ENCODE assay signal across 8 cellular contexts in genomic region chr11:78188012-78188808, GRCh38. TPM values are rescaled to one million over a fixed set of nuclear protein-coding genes. Genes with fewer than 3 reads are reported as not detected.
DNase-seq lines count a peak whose midpoint lies in the region; FAIRE-seq and TF ChIP-seq lines count a peak whose summit lies in the region.

A gene with protein sequence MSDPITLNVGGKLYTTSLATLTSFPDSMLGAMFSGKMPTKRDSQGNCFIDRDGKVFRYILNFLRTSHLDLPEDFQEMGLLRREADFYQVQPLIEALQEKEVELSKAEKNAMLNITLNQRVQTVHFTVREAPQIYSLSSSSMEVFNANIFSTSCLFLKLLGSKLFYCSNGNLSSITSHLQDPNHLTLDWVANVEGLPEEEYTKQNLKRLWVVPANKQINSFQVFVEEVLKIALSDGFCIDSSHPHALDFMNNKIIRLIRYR (minus strand): TSS chr11:78188626. CDS start chr11:78174554, 14,072 bp downstream.

- H4K20me1 ChIP-seq in DOHH2 (ENCODE audit: control insufficient read depth, insufficient read depth, low read depth, low read length) (no peaks in the 10 kb centered on the region), GM23248 (ENCODE audit: insufficient read depth) (no peaks in the 10 kb centered on the region), Karpas-422 (ENCODE audit: insufficient read depth, low read depth, low read length) (0 out of 2 replicates have a peak, but pooled peaks cover 2% of the 10 kb centered on the region)

- H3K9me2 ChIP-seq in DOHH2 (replicated peaks; ENCODE audit: control insufficient read depth, low read length) (no peaks in the 10 kb centered on the region), GM23248 (ENCODE audit: insufficient read depth) (no peaks in the 10 kb centered on the region), Karpas-422 (replicated peaks; ENCODE audit: insufficient read depth, low read length) (no peaks in the 10 kb centered on the region)

- peak within 1 kb of the TSS; percentile 87 for H3K4me2 ChIP-seq in DOHH2 (ENCODE audit: low read length)
- H3K4me2 ChIP-seq in GM23248 (ENCODE audit: unreplicated experiment): peak within 1 kb of the TSS; percentile 99
- peak within 1 kb of the TSS; percentile 97 for H3K4me2 ChIP-seq in Karpas-422 (ENCODE audit: low read depth, low read length, poor library complexity, severe bottlenecking)

- DNase-seq in GM23248: peak; percentile 99
- DNase-seq in Karpas-422: peak; percentile 97
- peak; percentile 87 for DNase-seq in RCC 7860 (ENCODE audit: low spot score)
- peak; percentile 83 for DNase-seq in activated T-helper 1 cell treated with Interleukin-2 at 50 U/mL for 16 hours (ENCODE audit: low read depth)
- peak; percentile 82 for DNase-seq in esophagus squamous epithelium (lab: John Stamatoyannopoulos, UW)
- DNase-seq in myocyte (ENCODE audit: low read depth): peak; percentile 98
- peak; percentile 81 to 91 for DNase-seq in stimulated activated CD8-positive, alpha-beta memory T cell treated with anti-CD3 and anti-CD28 coated beads, Interleukin-7, amount 100 ng/mL, for 4 hours (ENCODE audit: low read depth in 2 of 2)

- H3K4me1 ChIP-seq in DOHH2 (ENCODE audit: control insufficient read depth, low read length) (peaks cover 23% of the 10 kb centered on the region), GM23248 (ENCODE audit: insufficient read depth) (peaks cover 28% of the 10 kb centered on the region), Karpas-422 (ENCODE audit: low read length) (peaks cover 21% of the 10 kb centered on the region), esophagus squamous epithelium (peaks cover 24 to 61% (median 32%) of the 10 kb centered on the region in 3 donors)

- no peak for FAIRE-seq in RCC 7860 (lab: Jason Lieb, UNC)

- H3K9me3 ChIP-seq in DOHH2 (ENCODE audit: control insufficient read depth, insufficient read depth, low read length) (no peaks in the 10 kb centered on the region), GM23248 (ENCODE audit: low read depth) (no peaks in the 10 kb centered on the region), Karpas-422 (ENCODE audit: low read length) (no peaks in the 10 kb centered on the region), esophagus squamous epithelium (no peaks in the 10 kb centered on the region)

- in situ Hi-C loops in GM23248 (cut with MboI): no loop called here

- peak in 3 of 4 donors; percentile 37 to 84 (median 53) for TF ChIP-seq POLR2A in esophagus squamous epithelium (IDR thresholded peaks at IDR 0.05)

- H3K27me3 ChIP-seq in DOHH2 (ENCODE audit: control insufficient read depth, low read length) (no peaks in the 10 kb centered on the region), GM23248 (replicated peaks; ENCODE audit: insufficient read depth) (no peaks in the 10 kb centered on the region), Karpas-422 (ENCODE audit: low read length) (no peaks in the 10 kb centered on the region), esophagus squamous epithelium (no peaks in the 10 kb centered on the region)

- H2AFZ ChIP-seq in GM23248: peak within 1 kb of the TSS; percentile 86
- peak within 1 kb of the TSS; percentile 96 for H2AFZ ChIP-seq in Karpas-422 (ENCODE audit: low read length)

- H3K9ac ChIP-seq in GM23248 (peak within 1 kb of the TSS; percentile 84), Karpas-422 (ENCODE audit: low read length) (peak within 1 kb of the TSS; percentile 83)

- no peaks in the 10 kb centered on the region for H3K36me3 ChIP-seq in DOHH2 (ENCODE audit: control insufficient read depth, low read length)
- H3K36me3 ChIP-seq in GM23248 (ENCODE audit: low read depth): no peaks in the 10 kb centered on the region
- no peaks in the 10 kb centered on the region for H3K36me3 ChIP-seq in Karpas-422 (ENCODE audit: insufficient read depth, low read length)
- peaks cover 0 to 4% (median 0%) of the 10 kb centered on the region in 3 donors for H3K36me3 ChIP-seq in esophagus squamous epithelium

- 1 to 2% methylated on average over 44 to 50 of the region's 58 CpGs for WGBS in GM23248 (ENCODE audit: low coverage in 1 of 2, low lambda C conversion rate in 2 of 2, missing lambda C conversion rate in 2 of 2), 2 experiments
- WGBS in esophagus squamous epithelium, 2 donors: 0% methylated on average over 10 to 20 of the region's 58 CpGs

- TF ChIP-seq CTCF in DOHH2 (IDR thresholded peaks at IDR 0.05; ENCODE audit: low read depth, low read length, poor library complexity, severe bottlenecking): no peak
- TF ChIP-seq CTCF in esophagus squamous epithelium (IDR thresholded peaks at IDR 0.05): peak in 1 of 6 experiments; percentile 5

- H3K4me3 ChIP-seq in DOHH2 (ENCODE audit: low read length): peak within 1 kb of the TSS; percentile 95
- peak within 1 kb of the TSS; percentile 93 for H3K4me3 ChIP-seq in GM23248
- peak within 1 kb of the TSS; percentile 95 for H3K4me3 ChIP-seq in Karpas-422 (ENCODE audit: low read length)
- peak within 1 kb of the TSS; percentile 66 to 100 (median 78) for H3K4me3 ChIP-seq in esophagus squamous epithelium

- H3K27ac ChIP-seq in DOHH2 (ENCODE audit: low read depth, low read length) (no peak within 1 kb of the TSS), GM23248 (peak within 1 kb of the TSS; percentile 95), Karpas-422 (ENCODE audit: low read length) (no peak within 1 kb of the TSS), esophagus squamous epithelium (peak within 1 kb of the TSS; percentile 89 to 98 (median 92))

- no peaks in the 10 kb centered on the region for H3K79me2 ChIP-seq in DOHH2 (ENCODE audit: control insufficient read depth, low read length)
- peaks cover 89% of the 10 kb centered on the region for H3K79me2 ChIP-seq in GM23248 (ENCODE audit: insufficient read depth)
- H3K79me2 ChIP-seq in Karpas-422 (ENCODE audit: low read length): no peaks in the 10 kb centered on the region

- intact Hi-C loops in esophagus squamous epithelium (cut with DNase I): no loop called here

- 0 out of 2 replicates have a peak, but pooled peaks cover 5% of the 10 kb centered on the region for H3F3A ChIP-seq in DOHH2 (ENCODE audit: control insufficient read depth, insufficient read depth)
- H3F3A ChIP-seq in GM23248 (ENCODE audit: insufficient read depth): peaks cover 29% of the 10 kb centered on the region

RNA-seq across cellular contexts. Expression of the gene that starts here (rescaled TPM):
- total RNA-seq in GM23248 (2014; rRNA removed; shearing (Covaris generic)): 7.5 and 13.1 TPM in 2 replicates
- 5.7 and 7.6 TPM in 2 replicates for polyA plus RNA-seq in GM23248 (2016; fragmentation: Nextera tagmentation; extraction: Ambion mirVana)
- total RNA-seq in Karpas-422 (2014; rRNA removed; shearing (Covaris generic); ENCODE audit: low replicate concordance): 1.2 and 1.8 TPM in 2 replicates
- 10 to 100 TPM in 3 of 4 donors, 1 to 10 TPM in 1; 9.7 to 16.0 (median 11.3) TPM for total RNA-seq in esophagus squamous epithelium
- total RNA-seq in myocyte: 7.5 and 7.6 TPM in 2 replicates
- polyA plus RNA-seq in myocyte (2012): 9.7 TPM

Comparison
In these comparisons a context has a peak if more than half of its experiments do, and no peak if none do; other contexts are left out.
1. H3K27ac ChIP-seq: peak in GM23248 (single experiment) and esophagus squamous epithelium (4 of 4); none in DOHH2 (single experiment) and Karpas-422 (single experiment).
2. Peak in every context shown above with its lines, with median percentiles within 50 percentile points of each other: H3K4me2 ChIP-seq, H3K4me3 ChIP-seq and DNase-seq.